In genomic region chr1:6343506-6344405, GRCh38 we compare ENCODE assay signal across 8 cellular contexts. TPM values are rescaled to one million over a fixed set of nuclear protein-coding genes. Genes with fewer than 3 reads are reported as not detected.
DNase-seq lines count a peak whose midpoint lies in the region; ATAC-seq, FAIRE-seq and TF ChIP-seq lines count a peak whose summit lies in the region.

No MANE protein-coding gene starts in this region.

- FAIRE-seq in endothelial cell of umbilical vein (lab: Jason Lieb, UNC): peak; percentile 83

- DNase-seq in GM23338 (ENCODE audit: low spot score) (peak; percentile 90), NCI-H526 (lab: John Stamatoyannopoulos, UW) (peak; percentile 17 to 87), endothelial cell of umbilical vein (ENCODE audit: low read depth, low spot score) (peak; percentile 67), myocyte (ENCODE audit: low read depth) (peak; percentile 95), testis (peak; percentile 85), NCI-H1048 (lab: John Stamatoyannopoulos, UW) (no peak)
- peak in 2 of 3 experiments; percentile 17 to 41 for DNase-seq in activated CD8-positive, alpha-beta memory T cell treated with anti-CD3 and anti-CD28 coated beads for 48 hours (ENCODE audit: low read depth in 2 of 3, low spot score in 2 of 3)

- no TSS peak for BruUV-seq in endothelial cell of umbilical vein (replicated peaks; lab: Mats Ljungman, UMichigan)

- peak; percentile 85 for ATAC-seq in GM23338

- H3F3A ChIP-seq in GM23338 (replicated peaks; ENCODE audit: low read depth): peaks cover 9% of the 10 kb centered on the region; the same call in 1 of the 2 replicates

- H3K9me3 Mint-ChIP-seq in GM23338: no peaks in the 10 kb centered on the region

- intact Hi-C loops in endothelial cell of umbilical vein (cut with micrococcal nuclease): loop anchor here (1.0 to 10.0 kb wide), 6 partner anchors 62 to 286 kb away; partner anchors contain the start of genes GPR153 and RPL22
- intact Hi-C loops in testis (cut with DNase I; ENCODE audit: low total_unique reads): loop anchor here (5.0 kb wide), 1 partner anchor 96 kb away; no protein-coding TSS in a partner anchor

- peaks cover 0 to 31% (median 14%) of the 10 kb centered on the region in 11 experiments; a peak in 11 of 22 replicates for H3K36me3 ChIP-seq in BLaER1 treated with 17β-estradiol and CSF1 and Interleukin-3, amounts not matched to agents 10 nM and 100 nM
- H3K36me3 ChIP-seq in GM23338 (ENCODE audit: insufficient read depth) (no peaks in the 10 kb centered on the region), endothelial cell of umbilical vein (ENCODE audit: control insufficient read depth in 2 of 2, extremely low read depth in 1 of 2, insufficient read depth in 2 of 2, low read length in 2 of 2) (no peaks in the 10 kb centered on the region), testis (ENCODE audit: low read depth, missing control alignments) (no peaks in the 10 kb centered on the region)

- CTCF ChIA-PET in endothelial cell of umbilical vein (lab: Charles Lee): interaction anchor here (0.7 to 17.6 kb wide), 12 partner anchors 14 to 291 kb away, joined by 3 to 208 read pairs (median 4); no protein-coding TSS in a partner anchor

- peak overlapping the region in 3 of 11 experiments; percentile 0 to 36 (median 33); a peak in 3 of 22 replicates for H3K9ac ChIP-seq in BLaER1 treated with 17β-estradiol and CSF1 and Interleukin-3, amounts not matched to agents 10 nM and 100 nM
- no peak overlapping the region for H3K9ac ChIP-seq in endothelial cell of umbilical vein (replicated peaks; ENCODE audit: extremely low read depth, insufficient read depth, low read length)

- WGBS in testis, 2 donors: 78 to 84% methylated on average over 16 to 17 of the region's 17 CpGs

- no peak overlapping the region for H3K4me3 ChIP-seq in BLaER1 treated with 17β-estradiol and CSF1 and Interleukin-3, amounts not matched to agents 10 nM and 100 nM
- H3K4me3 ChIP-seq in GM23338 (no peak overlapping the region), endothelial cell of umbilical vein (replicated peaks in 1 of 3; ENCODE audit: insufficient read depth in 1 of 3, low read depth in 1 of 3, low read length in 3 of 3) (no peak overlapping the region), testis (no peak overlapping the region)

- H3K36me3 Mint-ChIP-seq in GM23338 (ENCODE audit: low read depth): peaks cover 10% of the 10 kb centered on the region

- peaks cover 13% of the 10 kb centered on the region for H3K27me3 Mint-ChIP-seq in GM23338 (ENCODE audit: insufficient read depth, low read depth, poor library complexity)

- no peak overlapping the region for H3K27ac Mint-ChIP-seq in GM23338

- POLR2A ChIA-PET in endothelial cell of umbilical vein (lab: Charles Lee): no interaction called here

- H3K4me3 Mint-ChIP-seq in GM23338: no peak overlapping the region

- TF ChIP-seq CTCF in GM23338 (conservative IDR thresholded peaks at IDR 0.05; ENCODE audit: low read depth in 2 of 2) (peak; percentile 98 to 100), endothelial cell of umbilical vein (IDR thresholded peaks at IDR 0.05; ENCODE audit: extremely low read depth in 1 of 2, insufficient read depth in 1 of 2, low read depth in 1 of 2, low read length in 2 of 2) (peak; percentile 89 to 94), testis (IDR thresholded peaks at IDR 0.05) (peak; percentile 66 to 91 (median 84))

- H3K27ac ChIP-seq in BLaER1 treated with 17β-estradiol and CSF1 and Interleukin-3, amounts not matched to agents 10 nM and 100 nM: no peak overlapping the region
- H3K27ac ChIP-seq in GM23338 (ENCODE audit: low read depth): no peak overlapping the region
- H3K27ac ChIP-seq in endothelial cell of umbilical vein (ENCODE audit: insufficient read depth, low read depth, low read length): no peak overlapping the region
- no peak overlapping the region for H3K27ac ChIP-seq in testis

- H3K27me3 ChIP-seq in BLaER1 treated with 17β-estradiol and CSF1 and Interleukin-3, amounts not matched to agents 10 nM and 100 nM: no peaks in the 10 kb centered on the region
- H3K27me3 ChIP-seq in GM23338 (ENCODE audit: insufficient read depth) (no peaks in the 10 kb centered on the region), endothelial cell of umbilical vein (ENCODE audit: control insufficient read depth in 2 of 2, insufficient read depth in 2 of 2, low read length in 2 of 2) (no peaks in the 10 kb centered on the region), testis (no peaks in the 10 kb centered on the region)

- H2AFZ ChIP-seq in GM23338: no peak overlapping the region
- no peak overlapping the region for H2AFZ ChIP-seq in endothelial cell of umbilical vein (ENCODE audit: low read depth, low read length)

- H3K79me2 ChIP-seq in GM23338 (replicated peaks; ENCODE audit: insufficient read depth): peaks cover 9% of the 10 kb centered on the region; the same call in 1 of the 2 replicates
- no peaks in the 10 kb centered on the region for H3K79me2 ChIP-seq in endothelial cell of umbilical vein (ENCODE audit: control insufficient read depth, insufficient read depth, low read length)

- H3K9me2 ChIP-seq in GM23338 (ENCODE audit: insufficient read depth): no peaks in the 10 kb centered on the region

- H3K4me1 ChIP-seq in BLaER1 treated with 17β-estradiol and CSF1 and Interleukin-3, amounts not matched to agents 10 nM and 100 nM: peaks cover 25 to 63% (median 48%) of the 10 kb centered on the region in 10 experiments
- H3K4me1 ChIP-seq in GM23338 (ENCODE audit: insufficient read depth) (no peaks in the 10 kb centered on the region), endothelial cell of umbilical vein (ENCODE audit: control insufficient read depth, extremely low read depth, insufficient read depth, low read length) (peaks cover 7% of the 10 kb centered on the region), testis (no peaks in the 10 kb centered on the region)

- no peaks in the 10 kb centered on the region for H3K9me1 ChIP-seq in endothelial cell of umbilical vein (replicated peaks; ENCODE audit: control insufficient read depth, extremely low read depth, insufficient read depth, low read length)

- H3K9me3 ChIP-seq in BLaER1 treated with 17β-estradiol and CSF1 and Interleukin-3, amounts not matched to agents 10 nM and 100 nM (replicated peaks in 1 of 11): no peaks in the 10 kb centered on the region
- no peaks in the 10 kb centered on the region for H3K9me3 ChIP-seq in endothelial cell of umbilical vein (replicated peaks; ENCODE audit: control insufficient read depth, insufficient read depth, low read length)
- no peaks in the 10 kb centered on the region for H3K9me3 ChIP-seq in testis

- peak overlapping the region in 6 of 11 experiments; percentile 26 to 65 (median 46); a peak in 8 of 22 replicates for H3K4me2 ChIP-seq in BLaER1 treated with 17β-estradiol and CSF1 and Interleukin-3, amounts not matched to agents 10 nM and 100 nM
- H3K4me2 ChIP-seq in GM23338 (no peak overlapping the region), endothelial cell of umbilical vein (ENCODE audit: insufficient read depth, low read length) (no peak overlapping the region)

- peaks cover 21% of the 10 kb centered on the region for H3K4me1 Mint-ChIP-seq in GM23338

- TF ChIP-seq POLR2A in endothelial cell of umbilical vein (IDR thresholded peaks at IDR 0.05; ENCODE audit: low read depth, low read length) (no peak), testis (IDR thresholded peaks at IDR 0.05) (no peak)

- peaks cover 0 to 56% (median 23%) of the 10 kb centered on the region in 11 experiments; a peak in 15 of 22 replicates for H4K20me1 ChIP-seq in BLaER1 treated with 17β-estradiol and CSF1 and Interleukin-3, amounts not matched to agents 10 nM and 100 nM
- H4K20me1 ChIP-seq in GM23338 (replicated peaks; ENCODE audit: insufficient read depth) (peaks cover 21% of the 10 kb centered on the region), endothelial cell of umbilical vein (replicated peaks; ENCODE audit: control insufficient read depth, extremely low read depth, insufficient read depth, low read length) (no peaks in the 10 kb centered on the region)

- dilution Hi-C loops in endothelial cell of umbilical vein (cut with MboI; ENCODE audit: extremely low pct_ligation_motif_present, low sequenced_read_pairs): no loop called here

TF ChIP-seq in GM23338, 12 proteins besides CTCF, POLR2A, EP300 and RAD21 (continues in another document):
- TF ChIP-seq ZNF114 (CRISPR knock-in tag; IDR thresholded peaks at IDR 0.05) (no peak), STAT1 (IDR thresholded peaks at IDR 0.05; ENCODE audit: unreplicated experiment) (no peak), JUNB (IDR thresholded peaks at IDR 0.05; ENCODE audit: unreplicated experiment) (no peak)

TF ChIP-seq in endothelial cell of umbilical vein, 7 proteins besides CTCF, POLR2A, EP300 and RAD21:
- TF ChIP-seq FOS (IDR thresholded peaks at IDR 0.05; ENCODE audit: borderline replicate concordance, insufficient read depth, low read length): no peak

RNA-seq across cellular contexts. Expression of gene ACOT7, which starts 49.8 kb away (rescaled TPM):
- 167 and 172 TPM in 2 replicates for total RNA-seq in GM23338 (2014; rRNA removed; shearing (Covaris generic))
- polyA plus RNA-seq in GM23338 (2016; fragmentation: Nextera tagmentation; extraction: Ambion mirVana) (169 TPM in 2 replicates), endothelial cell of umbilical vein (104 and 105 TPM in 2 replicates), testis (ENCODE audit: insufficient read depth, low read depth, low replicate concordance) (72.8 TPM)
- total RNA-seq in endothelial cell of umbilical vein (69.4 and 76.5 TPM in 2 replicates), myocyte (18.7 and 35.2 TPM in 2 replicates), testis (10 to 100 TPM; 50.3 to 52.5 TPM)
- 84.5 and 86.8 TPM in 2 replicates for polyA plus RNA-seq in endothelial cell of umbilical vein (2011; cell fraction: cytosol; rRNA removed)
- polyA plus RNA-seq in endothelial cell of umbilical vein (2011; cell fraction: nucleus; rRNA removed): 48.1 and 56.4 TPM in 2 replicates
- 76.1 and 79.8 TPM in 2 replicates for polyA plus RNA-seq in endothelial cell of umbilical vein (2012)
- polyA minus RNA-seq in endothelial cell of umbilical vein: 42.4 and 44.3 TPM in 2 replicates
- polyA minus RNA-seq in endothelial cell of umbilical vein (2011; cell fraction: cytosol; rRNA and poly(A)+ RNA removed): 29.4 TPM
- 10.6 and 13.3 TPM in 2 replicates for polyA minus RNA-seq in endothelial cell of umbilical vein (2011; cell fraction: nucleus; rRNA and poly(A)+ RNA removed)
- 53.9 TPM for polyA plus RNA-seq in myocyte (2012)

Comparison
In these comparisons a context has a peak if more than half of its experiments do, and no peak if none do; other contexts are left out.
1. H3K4me2 ChIP-seq: peak in BLaER1 treated with 17β-estradiol and CSF1 and Interleukin-3, amounts not matched to agents 10 nM and 100 nM (6 of 11); none in GM23338 (single experiment) and endothelial cell of umbilical vein (single experiment).
2. Peak in every context shown above with its lines, with median percentiles within 50 percentile points of each other: CTCF ChIP-seq.